Comparison of ENCODE assay signal across 1 cellular context in the genomic region with DNA sequence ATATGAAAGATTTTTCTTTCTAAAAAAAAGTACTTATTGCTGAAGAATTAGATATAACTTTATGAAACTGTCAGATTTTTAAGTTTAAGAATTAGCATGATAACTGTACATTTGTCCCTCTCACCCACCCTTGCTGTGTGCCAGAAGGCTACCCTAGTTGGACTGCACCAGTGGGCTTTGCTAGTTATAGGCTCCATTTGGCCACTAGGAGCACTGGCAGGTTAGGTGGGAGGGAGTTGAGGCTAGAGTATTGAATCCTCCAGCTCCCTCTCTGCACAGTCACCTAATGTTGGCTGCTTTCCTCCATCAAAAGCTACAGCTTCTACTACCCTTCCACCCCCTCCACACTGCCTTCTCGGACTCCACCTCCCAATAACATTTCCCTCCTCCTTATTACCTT.
TF ChIP-seq lines count a peak whose summit lies in the region.

No MANE protein-coding gene starts in this region.

TF ChIP-seq in GM12878, 131 proteins besides CTCF, POLR2A, EP300 and RAD21 (continued from another document):
- no peak for TF ChIP-seq ZNF24 (IDR thresholded peaks at IDR 0.05)
- no peak for TF ChIP-seq ZZZ3 (IDR thresholded peaks at IDR 0.05; ENCODE audit: control insufficient read depth, insufficient read length, low read depth)
